ENCODE assay signal across 8 cellular contexts in genomic region chr6:111711476-111711875, GRCh38.
A peak's percentile ranks its signal among the peaks of the same experiment; 100 is the strongest.
DNase-seq lines count a peak whose midpoint lies in the region; TF ChIP-seq lines count a peak whose summit lies in the region.

No MANE protein-coding gene starts in this region.

- H3K4me1 Mint-ChIP-seq in nephron progenitor cell: peaks cover 81% of the 10 kb centered on the region

- no peaks in the 10 kb centered on the region for H3K27me3 Mint-ChIP-seq in nephron progenitor cell (ENCODE audit: low read depth, poor library complexity)

- CTCF ChIA-PET in GM10248 (lab: Yijun Ruan, JAX): interaction anchor here (1.1 to 4.1 kb wide), 10 partner anchors 9 to 317 kb away, joined by 3 to 38 read pairs (median 11); no protein-coding TSS in a partner anchor

- no peaks in the 10 kb centered on the region for H4K20me1 ChIP-seq in smooth muscle cell (ENCODE audit: low read depth)

- H3K9me3 ChIP-seq in smooth muscle cell (replicated peaks; ENCODE audit: low read depth): no peaks in the 10 kb centered on the region

- H2AFZ ChIP-seq in smooth muscle cell (ENCODE audit: low read depth): no peak overlapping the region

- H3K27ac Mint-ChIP-seq in nephron progenitor cell: peak overlapping the region; percentile 96

- H3K4me3 Mint-ChIP-seq in nephron progenitor cell: no peak overlapping the region

- no peaks in the 10 kb centered on the region for H3K27me3 ChIP-seq in smooth muscle cell (ENCODE audit: low read depth)

- H3K9me3 Mint-ChIP-seq in nephron progenitor cell: no peaks in the 10 kb centered on the region

- no peak overlapping the region for H3K4me3 ChIP-seq in smooth muscle cell

- peaks cover 19% of the 10 kb centered on the region for H3K36me3 Mint-ChIP-seq in nephron progenitor cell (ENCODE audit: low read depth)

- H3K4me2 ChIP-seq in smooth muscle cell: no peak overlapping the region

- POLR2A ChIA-PET in GM10248 (lab: Yijun Ruan, JAX): no interaction called here

- H3K9ac ChIP-seq in smooth muscle cell (ENCODE audit: low read depth): no peak overlapping the region

- DNase-seq in COLO829 (ENCODE audit: low spot score) (peak; percentile 80), NCI-H2227 (lab: John Stamatoyannopoulos, UW; ENCODE audit: unreplicated experiment) (peak; percentile 85), cerebellum (ENCODE audit: low spot score) (peak; percentile 87), nephron progenitor cell (peak; percentile 27), GM10248 (ENCODE audit: extremely low spot score) (no peak), smooth muscle cell (lab: John Stamatoyannopoulos, UW; ENCODE audit: unreplicated experiment) (no peak), HCEC 1CT (no peak), KG1 (lab: John Stamatoyannopoulos, UW) (no peak)

- TF ChIP-seq CTCF in nephron progenitor cell (IDR thresholded peaks at IDR 0.05) (no peak), GM10248 (IDR thresholded peaks at IDR 0.05; ENCODE audit: control extremely low read depth, extremely low read depth, low read depth, missing control alignments) (no peak), smooth muscle cell (IDR thresholded peaks at IDR 0.05; ENCODE audit: borderline replicate concordance, insufficient read depth, poor library complexity, severe bottlenecking) (no peak)

- H3K4me1 ChIP-seq in smooth muscle cell (ENCODE audit: low read depth): peaks cover 18% of the 10 kb centered on the region

- 57% methylated on average over 7 of the region's 7 CpGs for WGBS in smooth muscle cell (ENCODE audit: low lambda C conversion rate)

- H3F3A ChIP-seq in smooth muscle cell (ENCODE audit: low read depth): no peaks in the 10 kb centered on the region

- H3K79me2 ChIP-seq in smooth muscle cell (ENCODE audit: low read depth): no peaks in the 10 kb centered on the region

- no peak overlapping the region for H3K27ac ChIP-seq in smooth muscle cell (ENCODE audit: low read depth)

- H3K36me3 ChIP-seq in smooth muscle cell (ENCODE audit: low read depth): peaks cover 7% of the 10 kb centered on the region

Comparison
In these comparisons a context has a peak if more than half of its experiments do, and no peak if none do; other contexts are left out.
1. DNase-seq: peak in COLO829 (single experiment), NCI-H2227 (single experiment), cerebellum (single experiment) and nephron progenitor cell (single experiment); none in GM10248 (single experiment), smooth muscle cell (single experiment), HCEC 1CT (single experiment) and KG1 (single experiment).